Comparison of ENCODE assay signal across 1 cellular context in the genomic region with DNA sequence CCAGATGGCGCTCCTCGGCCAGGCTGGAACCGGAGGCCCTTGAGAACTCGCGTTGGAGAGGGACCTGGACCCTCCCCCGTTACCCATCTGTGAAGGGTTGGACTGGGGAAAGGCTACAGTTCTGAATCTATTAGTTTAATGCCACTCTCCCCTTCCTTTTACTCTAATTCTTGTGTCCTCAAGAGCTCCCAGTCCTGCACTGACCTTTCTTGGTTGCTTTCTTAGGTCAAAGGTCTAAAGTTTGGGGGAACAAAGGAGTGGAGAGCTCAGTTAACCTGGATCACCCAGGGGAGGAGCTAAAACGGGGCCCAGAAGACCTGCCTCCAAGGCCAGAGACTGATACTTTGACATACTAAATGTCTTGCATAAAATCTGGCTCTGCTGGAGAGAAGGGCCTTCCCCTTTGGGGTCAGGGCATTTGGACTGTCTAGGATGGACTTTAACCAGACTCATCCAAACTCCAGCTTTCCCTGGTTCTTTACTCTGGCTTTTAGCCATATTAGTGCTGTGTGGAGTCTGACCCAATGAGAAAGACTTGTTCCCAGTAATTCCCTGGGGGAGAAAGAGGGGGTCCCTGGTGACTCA.
A peak's percentile ranks its signal among the peaks of the same experiment; 100 is the strongest.
TF ChIP-seq lines count a peak whose summit lies in the region.

No MANE protein-coding gene starts in this region.

TF ChIP-seq in K562, 482 proteins besides CTCF, POLR2A, EP300 and RAD21 (continued from another document and continues in another):
- TF ChIP-seq RREB1 (CRISPR knock-in tag; IDR thresholded peaks at IDR 0.05) (no peak), CHD1 (IDR thresholded peaks at IDR 0.05; ENCODE audit: low read length) (no peak), MAFG (tag; conservative IDR thresholded peaks at IDR 0.05) (no peak), ELF4 (CRISPR knock-in tag; IDR thresholded peaks at IDR 0.05) (no peak), FOXP1 (CRISPR knock-in tag; IDR thresholded peaks at IDR 0.05) (no peak), TCF7L2 (IDR thresholded peaks at IDR 0.05; ENCODE audit: low read depth, low read length) (no peak), SIX5 (IDR thresholded peaks at IDR 0.05; ENCODE audit: borderline replicate concordance in 1 of 2, insufficient read depth in 1 of 2, low read depth in 1 of 2, low read length in 2 of 2) (no peak), ZNF347 (CRISPR knock-in tag; IDR thresholded peaks at IDR 0.05; ENCODE audit: low read depth) (no peak), PURB (CRISPR knock-in tag; IDR thresholded peaks at IDR 0.05; ENCODE audit: low read depth) (no peak), ZFPM2 (CRISPR knock-in tag; IDR thresholded peaks at IDR 0.05) (no peak), MCM7 (IDR thresholded peaks at IDR 0.05) (no peak), TOE1 (IDR thresholded peaks at IDR 0.05; ENCODE audit: borderline replicate concordance) (no peak), TOE1 (CRISPR knock-in tag; IDR thresholded peaks at IDR 0.05; ENCODE audit: borderline replicate concordance, low read depth) (no peak), ZBTB40 (IDR thresholded peaks at IDR 0.05) (no peak), ZBTB40 (CRISPR knock-in tag; IDR thresholded peaks at IDR 0.05) (no peak), ADNP (tag; IDR thresholded peaks at IDR 0.05) (no peak), PRMT5 (CRISPR knock-in tag; IDR thresholded peaks at IDR 0.05) (no peak), FOS (IDR thresholded peaks at IDR 0.05; ENCODE audit: extremely low read depth, insufficient read length) (no peak), ASH1L (IDR thresholded peaks at IDR 0.05; ENCODE audit: borderline replicate concordance, low read depth, partially characterized antibody) (no peak), USF1 (CRISPR knock-in tag; IDR thresholded peaks at IDR 0.05) (no peak), PKNOX1 (IDR thresholded peaks at IDR 0.05) (no peak), SMC3 (conservative IDR thresholded peaks at IDR 0.05; ENCODE audit: insufficient read depth, low read depth, low read length) (peak; percentile 94), NRF1 (conservative IDR thresholded peaks at IDR 0.05 in 1 of 2, IDR thresholded peaks at IDR 0.05 in 1 of 2) (0 out of 4 replicates have a peak, but pooled peaks have one; percentile 2 to 18)
- TF ChIP-seq, protein P1, sequence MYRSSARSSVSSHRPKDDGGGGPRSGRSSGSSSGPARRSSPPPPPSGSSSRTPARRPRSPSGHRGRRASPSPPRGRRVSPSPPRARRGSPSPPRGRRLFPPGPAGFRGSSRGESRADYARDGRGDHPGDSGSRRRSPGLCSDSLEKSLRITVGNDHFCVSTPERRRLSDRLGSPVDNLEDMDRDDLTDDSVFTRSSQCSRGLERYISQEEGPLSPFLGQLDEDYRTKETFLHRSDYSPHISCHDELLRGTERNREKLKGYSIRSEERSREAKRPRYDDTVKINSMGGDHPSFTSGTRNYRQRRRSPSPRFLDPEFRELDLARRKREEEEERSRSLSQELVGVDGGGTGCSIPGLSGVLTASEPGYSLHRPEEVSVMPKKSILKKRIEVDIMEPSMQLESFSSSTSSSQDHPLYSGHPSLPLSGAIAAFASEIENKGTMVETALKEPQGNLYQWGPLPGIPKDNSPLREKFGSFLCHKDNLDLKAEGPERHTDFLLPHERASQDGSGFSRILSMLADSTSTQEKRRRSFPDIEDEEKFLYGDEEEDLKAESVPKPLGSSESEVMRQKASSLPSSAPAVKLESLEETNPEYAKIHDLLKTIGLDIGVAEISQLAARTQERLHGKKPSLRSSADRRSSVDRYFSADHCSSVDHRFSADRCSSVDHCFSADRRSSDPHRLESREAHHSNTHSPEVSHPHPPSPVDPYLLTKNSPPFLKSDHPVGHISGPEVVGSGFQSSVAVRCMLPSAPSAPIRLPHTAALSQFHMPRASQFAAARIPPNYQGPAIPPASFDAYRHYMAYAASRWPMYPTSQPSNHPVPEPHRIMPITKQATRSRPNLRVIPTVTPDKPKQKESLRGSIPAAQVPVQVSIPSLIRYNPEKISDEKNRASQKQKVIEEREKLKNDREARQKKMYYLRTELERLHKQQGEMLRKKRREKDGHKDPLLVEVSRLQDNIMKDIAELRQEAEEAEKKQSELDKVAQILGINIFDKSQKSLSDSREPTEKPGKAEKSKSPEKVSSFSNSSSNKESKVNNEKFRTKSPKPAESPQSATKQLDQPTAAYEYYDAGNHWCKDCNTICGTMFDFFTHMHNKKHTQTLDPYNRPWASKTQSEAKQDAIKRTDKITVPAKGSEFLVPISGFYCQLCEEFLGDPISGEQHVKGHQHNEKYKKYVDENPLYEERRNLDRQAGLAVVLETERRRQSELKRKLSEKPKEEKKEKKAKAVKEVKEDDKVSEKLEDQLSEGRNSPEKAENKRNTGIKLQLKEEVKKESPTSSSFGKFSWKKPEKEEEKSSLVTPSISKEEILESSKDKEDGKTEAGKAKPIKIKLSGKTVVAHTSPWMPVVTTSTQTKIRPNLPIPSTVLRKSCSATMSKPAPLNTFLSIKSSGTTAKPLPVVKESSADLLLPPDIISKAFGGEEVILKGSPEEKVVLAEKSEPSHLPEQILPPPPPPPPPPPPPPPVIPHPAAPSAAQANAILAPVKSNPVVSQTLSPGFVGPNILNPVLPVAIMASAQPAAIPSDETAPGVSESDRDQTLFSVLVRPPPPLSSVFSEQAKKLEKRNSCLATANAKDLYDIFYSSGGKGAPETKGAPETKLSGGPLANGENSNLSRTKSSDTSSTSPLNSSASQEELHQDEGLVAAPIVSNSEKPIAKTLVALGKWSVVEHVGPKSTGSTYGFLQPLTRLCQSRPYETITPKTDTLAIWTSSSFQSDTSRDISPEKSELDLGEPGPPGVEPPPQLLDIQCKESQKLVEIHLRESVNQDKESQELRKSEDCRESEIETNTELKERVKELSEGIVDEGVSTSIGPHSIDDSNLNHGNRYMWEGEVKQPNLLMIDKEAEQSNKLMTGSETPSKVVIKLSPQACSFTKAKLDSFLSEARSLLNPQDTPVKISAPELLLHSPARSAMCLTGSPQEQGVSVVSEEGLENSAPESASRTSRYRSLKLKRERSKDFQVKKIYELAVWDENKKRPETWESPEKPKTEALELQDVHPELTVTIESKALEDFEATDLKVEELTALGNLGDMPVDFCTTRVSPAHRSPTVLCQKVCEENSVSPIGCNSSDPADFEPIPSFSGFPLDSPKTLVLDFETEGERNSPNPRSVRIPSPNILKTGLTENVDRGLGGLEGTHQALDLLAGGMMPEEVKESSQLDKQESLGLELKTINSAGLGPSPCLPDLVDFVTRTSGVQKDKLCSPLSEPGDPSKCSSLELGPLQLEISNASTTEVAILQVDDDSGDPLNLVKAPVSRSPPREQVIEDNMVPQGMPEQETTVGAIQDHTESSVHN (IDR thresholded peaks at IDR 0.05; ENCODE audit: borderline replicate concordance in 1 of 2, low read depth in 1 of 2), result no peak
